11 cellular contexts compared by ENCODE assay signal in genomic region chr17:39678340-39679116, GRCh38. TPM values are rescaled to one million over a fixed set of nuclear protein-coding genes. Genes with fewer than 3 reads are reported as not detected.
A peak's percentile ranks its signal among the peaks of the same experiment; 100 is the strongest.
DNase-seq lines count a peak whose midpoint lies in the region; ATAC-seq, FAIRE-seq and TF ChIP-seq lines count a peak whose summit lies in the region.
"Had no signal": no experiment of that assay in that cellular context is flagged by ENCODE, and none has a peak within 500 bp of the region (broad histone marks: within the 10 kb centered on the region; RNA-seq: fewer than 3 reads in every experiment).

No MANE protein-coding gene starts in this region.

- H3K36me3 Mint-ChIP-seq in activated CD4-positive, alpha-beta T cell treated with anti-CD3 and anti-CD28 coated beads, Interleukin-2, amount 10 ng/mL, durations not matched to agents 7 days and 5 days (ENCODE audit: low read depth) = peaks cover 44% of the 10 kb centered on the region
- peaks cover 2% of the 10 kb centered on the region for H3K36me3 Mint-ChIP-seq in activated CD8-positive, alpha-beta T cell treated with anti-CD3 and anti-CD28 coated beads for 36 hours (ENCODE audit: low read depth)

- H3K9me3 ChIP-seq in kidney (ENCODE audit: control insufficient read depth in 1 of 2, low read length in 2 of 2) (no peaks in the 10 kb centered on the region), mesenchymal stem cell (ENCODE audit: control insufficient read depth, low read length) (no peaks in the 10 kb centered on the region), A673 (ENCODE audit: low read depth, low read length, poor library complexity, severe bottlenecking) (no peaks in the 10 kb centered on the region)

- H4K91ac ChIP-seq in mesenchymal stem cell (ENCODE audit: low read length) = no peak overlapping the region

- H3K27ac Mint-ChIP-seq in activated CD4-positive, alpha-beta T cell treated with anti-CD3 and anti-CD28 coated beads, Interleukin-2, amount 10 ng/mL, durations not matched to agents 7 days and 5 days = peak overlapping the region; percentile 92
- H3K27ac Mint-ChIP-seq in activated CD8-positive, alpha-beta T cell treated with anti-CD3 and anti-CD28 coated beads for 36 hours = peak overlapping the region; percentile 89
- peak overlapping the region; percentile 55 to 97 for H3K27ac Mint-ChIP-seq in stimulated activated naive CD8-positive, alpha-beta T cell treated with anti-CD3 and anti-CD28 coated beads, Interleukin-15, amount 100 ng/mL, for 72 hours
- H3K27ac Mint-ChIP-seq: dendritic cell treated with granulocyte-macrophage colony-stimulating factor and Interleukin-4, amounts not matched to agents 40 ng/mL and 50 ng/mL, for 4 days had no signal

- H3K18ac ChIP-seq in mesenchymal stem cell (ENCODE audit: low read depth in 1 of 2, low read length in 2 of 2) = no peak overlapping the region

- no peak for ATAC-seq in activated CD8-positive, alpha-beta T cell treated with anti-CD3 and anti-CD28 coated beads for 36 hours
- ATAC-seq in stimulated activated naive CD8-positive, alpha-beta T cell treated with anti-CD3 and anti-CD28 coated beads, Interleukin-15, amount 100 ng/mL, for 72 hours = no peak
- ATAC-seq in HG02588 (IDR thresholded peaks at IDR 0.05; ENCODE audit: unreplicated experiment) = no peak
- ATAC-seq: Panc1 had no signal

- H3K79me1 ChIP-seq in mesenchymal stem cell (replicated peaks; ENCODE audit: low read length, poor library complexity, severe bottlenecking) = no peaks in the 10 kb centered on the region

- CTCF ChIA-PET in activated CD4-positive, alpha-beta T cell treated with anti-CD3 and anti-CD28 coated beads, Interleukin-2, amount 10 ng/mL, durations not matched to agents 7 days and 5 days (lab: Charles Lee) = interaction anchor here (1.4 to 3.0 kb wide), 6 partner anchors 9 to 57 kb away, joined by 6 to 17 read pairs (median 8); partner anchors contain the start of genes MIEN1, PGAP3 and PNMT
- CTCF ChIA-PET in activated CD8-positive, alpha-beta T cell treated with anti-CD3 and anti-CD28 coated beads for 36 hours (lab: Charles Lee) = interaction anchor here (0.9 to 7.3 kb wide), 12 partner anchors 10 to 75 kb away, joined by 3 to 43 read pairs (median 4); partner anchors contain the start of genes MIEN1, PGAP3 and PNMT
- CTCF ChIA-PET in A673 (lab: Charles Lee) = no interaction called here

- H2BK120ac ChIP-seq in mesenchymal stem cell (ENCODE audit: low read depth, low read length) = no peak overlapping the region

- no peak overlapping the region for H2BK12ac ChIP-seq in mesenchymal stem cell (ENCODE audit: low read length in 2 of 2)

- no peak for FAIRE-seq in kidney (lab: Jason Lieb, UNC)

- H3K27me3 ChIP-seq in mesenchymal stem cell (ENCODE audit: control insufficient read depth in 1 of 2, insufficient read depth in 1 of 2, low read length in 2 of 2) (peaks cover 0 to 1% of the 10 kb centered on the region in 2 experiments), A673 (replicated peaks; ENCODE audit: insufficient read depth, low read depth, low read length, poor library complexity) (no peaks in the 10 kb centered on the region)

- H2BK15ac ChIP-seq in mesenchymal stem cell (ENCODE audit: low read depth, poor library complexity, severe bottlenecking) = no peak overlapping the region

- H3K4me3 ChIP-seq in kidney (ENCODE audit: low read length in 2 of 2) = no peak overlapping the region
- no peak overlapping the region for H3K4me3 ChIP-seq in mesenchymal stem cell (ENCODE audit: insufficient read depth in 1 of 2, low read depth in 1 of 2, low read length in 2 of 2)
- no peak overlapping the region for H3K4me3 ChIP-seq in A673 (ENCODE audit: low read depth, low read length, poor library complexity, severe bottlenecking)

- DNase-seq in activated CD4-positive, alpha-beta T cell treated with anti-CD3 and anti-CD28 coated beads, Interleukin-2, amount 10 ng/mL, durations not matched to agents 7 days and 5 days = no peak
- DNase-seq in activated CD4-positive, alpha-beta T cell treated with anti-CD3 and anti-CD28 coated beads for 48 hours = no peak
- no peak for DNase-seq in activated CD8-positive, alpha-beta T cell treated with anti-CD3 and anti-CD28 coated beads for 36 hours
- DNase-seq in kidney (peak; percentile 66), mesenchymal stem cell (no peak), A673 (ENCODE audit: low spot score) (no peak)
- DNase-seq in stimulated activated naive CD8-positive, alpha-beta T cell treated with anti-CD3 and anti-CD28 coated beads, Interleukin-15, amount 100 ng/mL, for 72 hours = no peak

- intact Hi-C loops in activated CD8-positive, alpha-beta T cell treated with anti-CD3 and anti-CD28 coated beads for 36 hours (cut with micrococcal nuclease) = no loop called here
- intact Hi-C loops in kidney (cut with DNase I) (no loop called here), A673 (cut with micrococcal nuclease; ENCODE audit: unreplicated experiment) (no loop called here)

- no peak overlapping the region for H2AK5ac ChIP-seq in mesenchymal stem cell (ENCODE audit: low read length, severe bottlenecking)

- no peak overlapping the region for H3K4me2 ChIP-seq in mesenchymal stem cell (ENCODE audit: low read length, poor library complexity, severe bottlenecking)

- no peaks in the 10 kb centered on the region for H3K9me3 Mint-ChIP-seq in activated CD4-positive, alpha-beta T cell treated with anti-CD3 and anti-CD28 coated beads, Interleukin-2, amount 10 ng/mL, durations not matched to agents 7 days and 5 days
- no peaks in the 10 kb centered on the region for H3K9me3 Mint-ChIP-seq in activated CD8-positive, alpha-beta T cell treated with anti-CD3 and anti-CD28 coated beads for 36 hours
- no peaks in the 10 kb centered on the region for H3K9me3 Mint-ChIP-seq in stimulated activated naive CD8-positive, alpha-beta T cell treated with anti-CD3 and anti-CD28 coated beads, Interleukin-15, amount 100 ng/mL, for 72 hours
- H3K9me3 Mint-ChIP-seq: dendritic cell treated with granulocyte-macrophage colony-stimulating factor and Interleukin-4, amounts not matched to agents 40 ng/mL and 50 ng/mL, for 4 days had no signal

- peaks cover 62% of the 10 kb centered on the region for H3K4me1 Mint-ChIP-seq in activated CD4-positive, alpha-beta T cell treated with anti-CD3 and anti-CD28 coated beads, Interleukin-2, amount 10 ng/mL, durations not matched to agents 7 days and 5 days
- H3K4me1 Mint-ChIP-seq in activated CD8-positive, alpha-beta T cell treated with anti-CD3 and anti-CD28 coated beads for 36 hours (ENCODE audit: low read depth) = peaks cover 64% of the 10 kb centered on the region
- H3K4me1 Mint-ChIP-seq in stimulated activated naive CD8-positive, alpha-beta T cell treated with anti-CD3 and anti-CD28 coated beads, Interleukin-15, amount 100 ng/mL, for 72 hours = peaks cover 64% of the 10 kb centered on the region

- H3K4me1 ChIP-seq in kidney (ENCODE audit: control insufficient read depth in 1 of 2, insufficient read depth in 1 of 2, low read depth in 1 of 2, low read length in 2 of 2) (peaks cover 32 to 47% of the 10 kb centered on the region in 2 donors), mesenchymal stem cell (ENCODE audit: control insufficient read depth, insufficient read depth, low read depth, low read length) (peaks cover 38% of the 10 kb centered on the region), A673 (ENCODE audit: insufficient read depth, low read length, poor library complexity, severe bottlenecking) (no peaks in the 10 kb centered on the region)

- POLR2A ChIA-PET in activated CD4-positive, alpha-beta T cell treated with anti-CD3 and anti-CD28 coated beads, Interleukin-2, amount 10 ng/mL, durations not matched to agents 7 days and 5 days (lab: Charles Lee) = interaction anchor here (1.1 kb wide), 1 partner anchor 77 kb away, joined by 4 read pairs; no protein-coding TSS in a partner anchor
- POLR2A ChIA-PET in activated CD8-positive, alpha-beta T cell treated with anti-CD3 and anti-CD28 coated beads for 36 hours (lab: Charles Lee) = interaction anchor here (0.6 to 3.5 kb wide), 9 partner anchors 9 to 51 kb away, joined by 3 to 16 read pairs (median 3); partner anchors contain the start of genes MIEN1, PGAP3, PNMT and STARD3
- POLR2A ChIA-PET in A673 (lab: Charles Lee; ENCODE audit: low non-redundant PET) = no interaction called here

- no peaks in the 10 kb centered on the region for H3K27me3 Mint-ChIP-seq in activated CD4-positive, alpha-beta T cell treated with anti-CD3 and anti-CD28 coated beads, Interleukin-2, amount 10 ng/mL, durations not matched to agents 7 days and 5 days
- no peaks in the 10 kb centered on the region for H3K27me3 Mint-ChIP-seq in activated CD8-positive, alpha-beta T cell treated with anti-CD3 and anti-CD28 coated beads for 36 hours
- no peaks in the 10 kb centered on the region for H3K27me3 Mint-ChIP-seq in stimulated activated naive CD8-positive, alpha-beta T cell treated with anti-CD3 and anti-CD28 coated beads, Interleukin-15, amount 100 ng/mL, for 72 hours

- no peak overlapping the region for H3K23ac ChIP-seq in mesenchymal stem cell (ENCODE audit: low read length in 2 of 2)

- no peak overlapping the region for H4K8ac ChIP-seq in mesenchymal stem cell (ENCODE audit: low read length)

- no peak overlapping the region for H3K14ac ChIP-seq in mesenchymal stem cell (ENCODE audit: low read length in 2 of 2)

- 91% methylated on average over 13 of the region's 13 CpGs for WGBS in mesenchymal stem cell

- TF ChIP-seq CTCF in activated CD8-positive, alpha-beta T cell treated with anti-CD3 and anti-CD28 coated beads for 36 hours (IDR thresholded peaks at IDR 0.05) = no peak
- TF ChIP-seq CTCF in kidney (IDR thresholded peaks at IDR 0.05; ENCODE audit: borderline replicate concordance, extremely low read depth, insufficient read depth) (no peak), A673 (conservative IDR thresholded peaks at IDR 0.05; ENCODE audit: low read depth, low read length) (no peak)

- H2AFZ ChIP-seq in mesenchymal stem cell (ENCODE audit: low read depth, low read length) = no peak overlapping the region

- H3K27ac ChIP-seq in kidney (ENCODE audit: low read depth in 2 of 2, low read length in 2 of 2) (peak overlapping the region; percentile 70 to 91), mesenchymal stem cell (ENCODE audit: low read length, poor library complexity, severe bottlenecking) (no peak overlapping the region), A673 (ENCODE audit: low read depth, low read length, poor library complexity, severe bottlenecking) (no peak overlapping the region)

- H3K9ac ChIP-seq in kidney (ENCODE audit: low read length in 2 of 2) = no peak overlapping the region
- H3K9ac ChIP-seq in mesenchymal stem cell (ENCODE audit: low read length) = no peak overlapping the region

- H3K4ac ChIP-seq in mesenchymal stem cell (ENCODE audit: low read depth in 1 of 2, low read length in 2 of 2) = no peak overlapping the region

- H3K4me3 Mint-ChIP-seq in activated CD4-positive, alpha-beta T cell treated with anti-CD3 and anti-CD28 coated beads, Interleukin-2, amount 10 ng/mL, durations not matched to agents 7 days and 5 days = no peak overlapping the region
- H3K4me3 Mint-ChIP-seq in activated CD8-positive, alpha-beta T cell treated with anti-CD3 and anti-CD28 coated beads for 36 hours = no peak overlapping the region
- H3K4me3 Mint-ChIP-seq in stimulated activated naive CD8-positive, alpha-beta T cell treated with anti-CD3 and anti-CD28 coated beads, Interleukin-15, amount 100 ng/mL, for 72 hours = peak overlapping the region in 1 of 2 donors; percentile 22
- H3K4me3 Mint-ChIP-seq: dendritic cell treated with granulocyte-macrophage colony-stimulating factor and Interleukin-4, amounts not matched to agents 40 ng/mL and 50 ng/mL, for 4 days had no signal

- no TSS peak for BruUV-seq in A673 (replicated peaks; lab: Mats Ljungman, UMichigan)

- H3K36me3 ChIP-seq in kidney (ENCODE audit: control insufficient read depth in 1 of 2, insufficient read depth in 2 of 2, low read length in 2 of 2) (peaks cover 2 to 5% of the 10 kb centered on the region in 2 donors), mesenchymal stem cell (ENCODE audit: control insufficient read depth in 1 of 2, insufficient read depth in 2 of 2, low read depth in 1 of 2, low read length in 2 of 2) (peaks cover 21 to 34% of the 10 kb centered on the region in 2 experiments), A673 (ENCODE audit: insufficient read depth, low read length, poor library complexity, severe bottlenecking) (no peaks in the 10 kb centered on the region)

- H2BK5ac ChIP-seq in mesenchymal stem cell (ENCODE audit: low read depth, low read length, poor library complexity, severe bottlenecking) = no peak overlapping the region

RNA-seq across cellular contexts. Expression of gene PGAP3, which starts 9.3 kb away (rescaled TPM):
- 10 to 100 TPM; 27.0 to 30.6 TPM for total RNA-seq in activated CD4-positive, alpha-beta T cell treated with anti-CD3 and anti-CD28 coated beads, Interleukin-2, amount 10 ng/mL, durations not matched to agents 7 days and 5 days
- 1 to 10 TPM; 6.4 to 7.4 TPM for total RNA-seq in activated CD8-positive, alpha-beta T cell treated with anti-CD3 and anti-CD28 coated beads for 36 hours
- total RNA-seq in kidney = 48.5 TPM
- polyA plus RNA-seq in kidney (ENCODE audit: insufficient read depth, low read depth, low replicate concordance) = 33.8 TPM
- polyA plus RNA-seq in mesenchymal stem cell (2013, experiment 1 of 2) = 6.1 TPM
- polyA plus RNA-seq in mesenchymal stem cell (2013, experiment 2 of 2) = 5.9 TPM
- total RNA-seq in A673 (2021) = 3.6 and 7.6 TPM in 2 replicates

RNA-seq across cellular contexts. Expression of gene PNMT, which starts 10.3 kb away (rescaled TPM):
- total RNA-seq in activated CD4-positive, alpha-beta T cell treated with anti-CD3 and anti-CD28 coated beads, Interleukin-2, amount 10 ng/mL, durations not matched to agents 7 days and 5 days = under 1 TPM in 1 of 2 experiments, not detected in 1; 0.19 TPM
- total RNA-seq in activated CD8-positive, alpha-beta T cell treated with anti-CD3 and anti-CD28 coated beads for 36 hours = under 1 TPM in 1 of 2 experiments, not detected in 1; 0.40 TPM
- total RNA-seq in kidney = 8.2 TPM
- 2.0 TPM for polyA plus RNA-seq in kidney (ENCODE audit: insufficient read depth, low read depth, low replicate concordance)
- 0.17 TPM for polyA plus RNA-seq in mesenchymal stem cell (2013, experiment 1 of 2)
- 0.21 TPM for polyA plus RNA-seq in mesenchymal stem cell (2013, experiment 2 of 2)
- not detected in 2 replicates for total RNA-seq in A673 (2021)
- total RNA-seq: G401 had no signal

RNA-seq across cellular contexts. Expression of gene TCAP, which starts 13.4 kb away (rescaled TPM):
- total RNA-seq in activated CD4-positive, alpha-beta T cell treated with anti-CD3 and anti-CD28 coated beads, Interleukin-2, amount 10 ng/mL, durations not matched to agents 7 days and 5 days = 1 to 10 TPM; 2.0 to 2.1 TPM
- total RNA-seq in activated CD8-positive, alpha-beta T cell treated with anti-CD3 and anti-CD28 coated beads for 36 hours = 1 to 10 TPM in 1 of 2 experiments, under 1 TPM in 1; 0.95 to 1.3 TPM
- total RNA-seq in kidney = 1.5 TPM
- 1.7 TPM for polyA plus RNA-seq in kidney (ENCODE audit: insufficient read depth, low read depth, low replicate concordance)
- polyA plus RNA-seq in mesenchymal stem cell (2013, experiment 1 of 2) = 0.12 TPM
- polyA plus RNA-seq in mesenchymal stem cell (2013, experiment 2 of 2) = 0.05 TPM
- 0.54 and 0.79 TPM in 2 replicates for total RNA-seq in A673 (2021)

RNA-seq across cellular contexts. Expression of gene ERBB2, which starts 21.3 kb away (rescaled TPM):
- total RNA-seq in activated CD4-positive, alpha-beta T cell treated with anti-CD3 and anti-CD28 coated beads, Interleukin-2, amount 10 ng/mL, durations not matched to agents 7 days and 5 days = 1 to 10 TPM; 4.5 to 4.6 TPM
- total RNA-seq in activated CD8-positive, alpha-beta T cell treated with anti-CD3 and anti-CD28 coated beads for 36 hours = 1 to 10 TPM; 5.2 TPM
- 186 TPM for total RNA-seq in kidney
- 76.5 TPM for polyA plus RNA-seq in kidney (ENCODE audit: insufficient read depth, low read depth, low replicate concordance)
- polyA plus RNA-seq in mesenchymal stem cell (2013, experiment 1 of 2) = 26.2 TPM
- 25.3 TPM for polyA plus RNA-seq in mesenchymal stem cell (2013, experiment 2 of 2)
- total RNA-seq in A673 (2021) = 11.1 and 17.8 TPM in 2 replicates

RNA-seq across cellular contexts. Expression of gene STARD3, which starts 41.6 kb away (rescaled TPM):
- 10 to 100 TPM; 70.0 to 72.8 TPM for total RNA-seq in activated CD4-positive, alpha-beta T cell treated with anti-CD3 and anti-CD28 coated beads, Interleukin-2, amount 10 ng/mL, durations not matched to agents 7 days and 5 days
- 10 to 100 TPM; 48.7 to 50.3 TPM for total RNA-seq in activated CD8-positive, alpha-beta T cell treated with anti-CD3 and anti-CD28 coated beads for 36 hours
- total RNA-seq in kidney (47.6 TPM), A673 (2021) (21.3 and 31.4 TPM in 2 replicates)
- 32.1 TPM for polyA plus RNA-seq in kidney (ENCODE audit: insufficient read depth, low read depth, low replicate concordance)
- 64.0 TPM for polyA plus RNA-seq in mesenchymal stem cell (2013, experiment 1 of 2)
- polyA plus RNA-seq in mesenchymal stem cell (2013, experiment 2 of 2) = 60.0 TPM

Comparison
In these comparisons a context has a peak if more than half of its experiments do, and no peak if none do; other contexts are left out.
1. H3K27ac ChIP-seq: peak in kidney (2 of 2); none in mesenchymal stem cell (single experiment) and A673 (single experiment).
2. Peak in every context shown above with its lines, with median percentiles within 50 percentile points of each other: H3K27ac Mint-ChIP-seq.